ENCODE assay signal across 25 cellular contexts in the genomic region with DNA sequence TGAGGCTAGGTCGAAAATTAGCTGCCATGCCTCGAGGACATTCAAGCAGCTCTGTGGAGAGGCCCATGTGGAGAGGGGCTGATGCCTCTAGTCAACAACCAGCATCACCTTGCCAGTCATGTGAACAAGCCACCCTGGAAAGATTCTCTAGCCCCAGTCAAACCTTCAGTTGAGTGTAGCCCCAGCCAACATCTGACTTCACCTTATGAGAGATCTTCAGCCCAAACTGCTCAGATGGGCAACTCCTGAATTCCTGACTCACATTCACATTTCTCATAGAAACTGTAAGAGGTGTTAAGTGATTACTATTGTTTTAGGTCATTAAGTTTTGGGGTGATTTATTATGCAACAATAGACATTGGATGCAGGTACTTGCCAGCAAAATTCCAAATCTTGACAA. TPM values are rescaled to one million over a fixed set of nuclear protein-coding genes. Genes with fewer than 3 reads are reported as not detected.
A peak's percentile ranks its signal among the peaks of the same experiment; 100 is the strongest.
DNase-seq lines count a peak whose midpoint lies in the region; ATAC-seq lines count a peak whose summit lies in the region.
"Had no signal": no experiment of that assay in that cellular context is flagged by ENCODE, and none has a peak within 500 bp of the region (broad histone marks: within the 10 kb centered on the region; RNA-seq: fewer than 3 reads in every experiment).

No MANE protein-coding gene starts in this region.

- H3K4me3 Mint-ChIP-seq in activated T-cell treated with anti-CD3 and anti-CD28 coated beads, Interleukin-2, amount 50 U/mL, for 4 hours: no peak overlapping the region
- no peak overlapping the region for H3K4me3 Mint-ChIP-seq in activated T-helper 17 cell treated with anti-CD3 and anti-CD28 coated beads, Interleukin-2, amount 50 U/mL, for 72 hours
- H3K4me3 Mint-ChIP-seq in activated naive CD8-positive, alpha-beta T cell treated with anti-CD3 and anti-CD28 coated beads, Interleukin-2, amount 50 U/mL, for 24 hours: no peak overlapping the region
- H3K4me3 Mint-ChIP-seq in stimulated activated naive CD8-positive, alpha-beta T cell treated with anti-CD3 and anti-CD28 coated beads, Interleukin-15, Interleukin-2, amounts not matched to agents 100 ng/mL and 50 ng/mL, for 24 hours: no peak overlapping the region
- H3K4me3 Mint-ChIP-seq: CD4-positive, alpha-beta memory T cell had no signal

- no peak overlapping the region for H3K27ac Mint-ChIP-seq in activated T-helper 17 cell treated with anti-CD3 and anti-CD28 coated beads, Interleukin-2, amount 50 U/mL, for 72 hours
- H3K27ac Mint-ChIP-seq in activated naive CD8-positive, alpha-beta T cell treated with anti-CD3 and anti-CD28 coated beads, Interleukin-2, amount 50 U/mL, for 24 hours: peak overlapping the region; percentile 67
- H3K27ac Mint-ChIP-seq in stimulated activated naive CD8-positive, alpha-beta T cell treated with anti-CD3 and anti-CD28 coated beads, Interleukin-15, Interleukin-2, amounts not matched to agents 100 ng/mL and 50 ng/mL, for 24 hours: peak overlapping the region; percentile 71

- H3K36me3 Mint-ChIP-seq in activated T-cell treated with anti-CD3 and anti-CD28 coated beads, Interleukin-2, amount 50 U/mL, for 4 hours (ENCODE audit: insufficient read depth): peaks cover 55% of the 10 kb centered on the region
- peaks cover 92% of the 10 kb centered on the region for H3K36me3 Mint-ChIP-seq in activated T-helper 17 cell treated with anti-CD3 and anti-CD28 coated beads, Interleukin-2, amount 50 U/mL, for 72 hours (ENCODE audit: low read depth)
- peaks cover 80% of the 10 kb centered on the region for H3K36me3 Mint-ChIP-seq in activated naive CD8-positive, alpha-beta T cell treated with anti-CD3 and anti-CD28 coated beads, Interleukin-2, amount 50 U/mL, for 24 hours (ENCODE audit: low read depth)
- H3K36me3 Mint-ChIP-seq in stimulated activated naive CD8-positive, alpha-beta T cell treated with anti-CD3 and anti-CD28 coated beads, Interleukin-15, Interleukin-2, amounts not matched to agents 100 ng/mL and 50 ng/mL, for 24 hours (ENCODE audit: low read depth): peaks cover 90% of the 10 kb centered on the region

- no peaks in the 10 kb centered on the region for H3K9me3 Mint-ChIP-seq in activated T-cell treated with anti-CD3 and anti-CD28 coated beads, Interleukin-2, amount 50 U/mL, for 4 hours
- H3K9me3 Mint-ChIP-seq in activated T-helper 17 cell treated with anti-CD3 and anti-CD28 coated beads, Interleukin-2, amount 50 U/mL, for 72 hours: no peaks in the 10 kb centered on the region
- no peaks in the 10 kb centered on the region for H3K9me3 Mint-ChIP-seq in activated naive CD8-positive, alpha-beta T cell treated with anti-CD3 and anti-CD28 coated beads, Interleukin-2, amount 50 U/mL, for 24 hours
- H3K9me3 Mint-ChIP-seq in stimulated activated naive CD8-positive, alpha-beta T cell treated with anti-CD3 and anti-CD28 coated beads, Interleukin-15, Interleukin-2, amounts not matched to agents 100 ng/mL and 50 ng/mL, for 24 hours: no peaks in the 10 kb centered on the region

- ATAC-seq in activated T-cell treated with anti-CD3 and anti-CD28 coated beads, Interleukin-2, amount 50 U/mL, for 4 hours: peak; percentile 50 to 56
- ATAC-seq in activated T-helper 17 cell treated with anti-CD3 and anti-CD28 coated beads, Interleukin-2, amount 50 U/mL, for 72 hours (replicated peaks): peak; percentile 44
- ATAC-seq in activated naive CD8-positive, alpha-beta T cell treated with anti-CD3 and anti-CD28 coated beads, Interleukin-2, amount 50 U/mL, for 24 hours: no peak
- ATAC-seq: HepG2, K562 had no signal

- DNase-seq in activated T-cell treated with anti-CD3 and anti-CD28 coated beads, Interleukin-2, amount 50 U/mL, for 4 hours: no peak
- no peak for DNase-seq in activated T-cell treated with anti-CD3 and anti-CD28 coated beads for 4 hours
- DNase-seq in activated naive CD8-positive, alpha-beta T cell treated with anti-CD3 and anti-CD28 coated beads, Interleukin-2, amount 50 U/mL, for 24 hours: no peak
- no peak for DNase-seq in iPS-NIHi7 (ENCODE audit: extremely low spot score)
- no peak for DNase-seq in AG20443 (ENCODE audit: low spot score)
- DNase-seq: Caco-2; CD4-positive, alpha-beta memory T cell; DMS 273 treated with DMSO at 0.1 percent for 48 hours; DMS79 treated with DMSO at 0.1 percent for 48 hours; H7; MG63; NCI-H1417; NCI-H1694 treated with DMSO at 0.1 percent for 48 hours; NCI-H2081 treated with DMSO at 0.1 percent for 48 hours; NCI-H2171 treated with DMSO at 0.1 percent for 48 hours; NCI-H524 treated with DMSO at 0.1 percent for 48 hours; NCI-H82; Peyer's patch had no signal

- H3K27me3 Mint-ChIP-seq in activated T-cell treated with anti-CD3 and anti-CD28 coated beads, Interleukin-2, amount 50 U/mL, for 4 hours (ENCODE audit: low read depth): no peaks in the 10 kb centered on the region
- H3K27me3 Mint-ChIP-seq in activated T-helper 17 cell treated with anti-CD3 and anti-CD28 coated beads, Interleukin-2, amount 50 U/mL, for 72 hours: no peaks in the 10 kb centered on the region
- H3K27me3 Mint-ChIP-seq in activated naive CD8-positive, alpha-beta T cell treated with anti-CD3 and anti-CD28 coated beads, Interleukin-2, amount 50 U/mL, for 24 hours: no peaks in the 10 kb centered on the region
- H3K27me3 Mint-ChIP-seq in stimulated activated naive CD8-positive, alpha-beta T cell treated with anti-CD3 and anti-CD28 coated beads, Interleukin-15, Interleukin-2, amounts not matched to agents 100 ng/mL and 50 ng/mL, for 24 hours: no peaks in the 10 kb centered on the region
- H3K27me3 Mint-ChIP-seq: CD4-positive, alpha-beta memory T cell had no signal

- H3K4me1 Mint-ChIP-seq in activated T-cell treated with anti-CD3 and anti-CD28 coated beads, Interleukin-2, amount 50 U/mL, for 4 hours (ENCODE audit: low read depth): peaks cover 25% of the 10 kb centered on the region
- no peaks in the 10 kb centered on the region for H3K4me1 Mint-ChIP-seq in activated T-helper 17 cell treated with anti-CD3 and anti-CD28 coated beads, Interleukin-2, amount 50 U/mL, for 72 hours
- peaks cover 38% of the 10 kb centered on the region for H3K4me1 Mint-ChIP-seq in activated naive CD8-positive, alpha-beta T cell treated with anti-CD3 and anti-CD28 coated beads, Interleukin-2, amount 50 U/mL, for 24 hours
- peaks cover 37% of the 10 kb centered on the region for H3K4me1 Mint-ChIP-seq in stimulated activated naive CD8-positive, alpha-beta T cell treated with anti-CD3 and anti-CD28 coated beads, Interleukin-15, Interleukin-2, amounts not matched to agents 100 ng/mL and 50 ng/mL, for 24 hours (ENCODE audit: low read depth)

RNA-seq across cellular contexts. Expression of gene GJA10, which starts 44.9 kb away (rescaled TPM):
- not detected for total RNA-seq in activated T-cell treated with anti-CD3 and anti-CD28 coated beads, Interleukin-2, amount 50 U/mL, for 4 hours
- not detected for total RNA-seq in activated T-helper 17 cell treated with anti-CD3 and anti-CD28 coated beads, Interleukin-2, amount 50 U/mL, for 72 hours
- total RNA-seq: A673; Caco-2; CD4-positive, alpha-beta memory T cell; HepG2; HT-29; K562; LHCN-M2; Peyer's patch had no signal
